ENCODE assay signal across 27 cellular contexts in the genomic region with DNA sequence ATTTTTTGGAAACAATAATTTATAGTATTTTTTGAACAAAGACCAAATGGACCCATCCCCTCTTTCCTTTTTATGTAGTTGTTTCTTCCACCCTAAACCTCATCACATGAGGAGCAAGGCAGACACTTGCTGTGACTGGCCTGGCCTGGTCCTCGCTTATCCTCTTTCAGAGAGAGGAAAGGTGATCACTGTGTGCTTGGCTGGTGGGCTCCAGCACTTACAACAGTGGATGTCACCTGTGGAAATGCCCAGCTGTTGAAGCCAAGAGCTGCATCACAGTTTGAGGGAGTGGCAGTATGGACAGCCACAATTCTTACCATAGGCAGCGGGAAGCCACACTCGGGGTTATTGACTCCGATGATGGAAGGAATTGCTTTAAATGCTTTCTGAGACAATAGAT.
"Had no signal": no experiment of that assay in that cellular context is flagged by ENCODE, and none has a peak within 500 bp of the region (broad histone marks: within the 10 kb centered on the region; RNA-seq: fewer than 3 reads in every experiment).

No MANE protein-coding gene starts in this region.

- H3K27ac Mint-ChIP-seq: memory B cell; naive B cell; nephron progenitor cell; stimulated activated memory B cell treated with anti-CD40 and anti-IgM and Interleukin-4, amounts not matched to agents 10 μg/mL and 1 μg/mL and 100 μg/mL, for 72 hours had no signal

- H3K4me3 ChIP-seq: dorsolateral prefrontal cortex, heart left ventricle, hepatocyte, lung, mucosa of descending colon, ovary, psoas muscle, sigmoid colon, testis, tibial artery, upper lobe of left lung, uterus had no signal

- H3K27me3 ChIP-seq: dorsolateral prefrontal cortex, ovary, testis, upper lobe of left lung, uterus had no signal

- H3K4me3 Mint-ChIP-seq: memory B cell; naive B cell; nephron progenitor cell; stimulated activated memory B cell treated with anti-CD40 and anti-IgM and Interleukin-4, amounts not matched to agents 10 μg/mL and 1 μg/mL and 100 μg/mL, for 72 hours had no signal

- H3K4me1 Mint-ChIP-seq: memory B cell; naive B cell; nephron progenitor cell; stimulated activated memory B cell treated with anti-CD40 and anti-IgM and Interleukin-4, amounts not matched to agents 10 μg/mL and 1 μg/mL and 100 μg/mL, for 72 hours had no signal

- H3K36me3 ChIP-seq: heart left ventricle, ovary, sigmoid colon, tibial artery, upper lobe of left lung, uterus had no signal

- ATAC-seq: heart left ventricle; left lobe of liver; mucosa of descending colon; psoas muscle; right cardiac atrium; stimulated activated memory B cell treated with anti-CD40 and anti-IgM and Interleukin-4, amounts not matched to agents 10 μg/mL and 1 μg/mL and 100 μg/mL, for 72 hours; stimulated activated naive CD8-positive, alpha-beta T cell treated with anti-CD3 and anti-CD28 coated beads, Interleukin-15, Interleukin-2, amounts not matched to agents 100 U/mL and 50 U/mL, for 24 hours had no signal

- H3K9me3 Mint-ChIP-seq: memory B cell; stimulated activated memory B cell treated with anti-CD40 and anti-IgM and Interleukin-4, amounts not matched to agents 10 μg/mL and 1 μg/mL and 100 μg/mL, for 72 hours had no signal

- H3K9me3 ChIP-seq: heart left ventricle, mucosa of descending colon, ovary, psoas muscle, sigmoid colon, testis, tibial artery, upper lobe of left lung, uterus had no signal

- FAIRE-seq: colon, endothelial cell of umbilical vein, frontal cortex, kidney had no signal

- H3K27ac ChIP-seq: dorsolateral prefrontal cortex, heart left ventricle, hepatocyte, ovary, psoas muscle, testis, tibial artery, upper lobe of left lung, uterus had no signal

- H3K36me3 Mint-ChIP-seq: memory B cell; naive B cell; stimulated activated memory B cell treated with anti-CD40 and anti-IgM and Interleukin-4, amounts not matched to agents 10 μg/mL and 1 μg/mL and 100 μg/mL, for 72 hours had no signal

- DNase-seq: dorsolateral prefrontal cortex; effector CD8-positive, alpha-beta T cell; heart left ventricle; kidney; mucosa of descending colon; naive B cell; nephron progenitor cell; nucleus accumbens; ovary; psoas muscle; right cardiac atrium; sigmoid colon; stimulated activated CD4-positive, alpha-beta T cell treated with anti-CD3 and anti-CD28 coated beads, Interleukin-4, amount 100 ng/mL, for 4 hours; stimulated activated naive CD8-positive, alpha-beta T cell treated with anti-CD3 and anti-CD28 coated beads, Interleukin-15, Interleukin-2, amounts not matched to agents 100 U/mL and 50 U/mL, for 24 hours; substantia nigra; testis; tibial artery; upper lobe of left lung; uterus had no signal

- H3K4me1 ChIP-seq: heart left ventricle, psoas muscle, testis, tibial artery, upper lobe of left lung, uterus had no signal
